8 cellular contexts compared by ENCODE assay signal in the genomic region with DNA sequence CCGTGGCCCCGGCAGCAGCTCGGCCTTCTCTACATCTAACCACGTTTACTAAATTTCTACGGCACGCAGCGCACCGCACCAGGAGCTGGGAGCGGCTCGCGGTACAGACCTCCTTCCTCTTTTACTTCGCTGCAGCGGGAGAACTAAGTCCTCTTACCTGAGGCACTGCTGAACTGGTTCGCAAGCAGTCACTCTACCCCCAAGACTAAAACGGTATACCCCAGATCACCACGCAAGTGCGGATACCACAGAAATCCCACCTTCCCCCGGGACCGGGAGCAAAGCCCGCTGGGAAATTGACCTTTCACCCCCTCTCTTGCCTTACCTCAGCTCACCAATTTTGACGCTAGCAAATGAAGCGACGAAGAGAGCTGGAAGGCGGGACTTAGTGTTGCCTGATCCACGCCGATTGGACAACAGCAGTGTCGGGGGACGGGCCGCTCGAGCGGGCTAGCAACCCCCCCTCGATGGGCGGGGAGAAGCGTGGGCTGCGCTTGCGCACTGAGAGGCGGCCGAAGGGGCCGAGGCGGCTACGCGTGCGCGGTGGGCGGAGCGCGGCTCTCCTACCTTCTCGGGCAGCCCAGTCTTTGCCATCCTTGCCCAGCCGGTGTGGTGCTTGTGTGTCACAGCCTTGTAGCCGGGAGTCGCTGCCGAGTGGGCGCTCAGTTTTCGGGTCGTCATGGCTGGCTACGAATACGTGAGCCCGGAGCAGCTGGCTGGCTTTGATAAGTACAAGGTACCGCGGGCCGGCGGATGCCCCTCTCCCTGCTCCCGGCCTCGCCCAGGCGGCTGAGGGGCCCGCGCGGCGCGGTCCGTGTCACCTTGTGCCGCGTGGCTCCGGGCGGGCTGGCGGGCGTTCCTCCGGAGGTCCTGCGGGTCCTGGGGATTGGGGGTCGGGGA. TPM values are rescaled to one million over a fixed set of nuclear protein-coding genes. Genes with fewer than 3 reads are reported as not detected.
DNase-seq lines count a peak whose midpoint lies in the region; ATAC-seq and TF ChIP-seq lines count a peak whose summit lies in the region.

TSS of gene SELENOI (plus strand) at position 590 of the 900 bp plus-strand sequence. CDS start at position 680, 90 bp downstream.

- CTCF ChIA-PET in activated B cell treated with CpG ODN at 0.5 μM for 24 hours (lab: Charles Lee): interaction anchor here (1.7 kb wide), 1 partner anchor 14 kb away, joined by 6 read pairs; no protein-coding TSS in a partner anchor

- POLR2A ChIA-PET in activated B cell treated with CpG ODN at 0.5 μM for 24 hours (lab: Charles Lee): interaction anchor here (0.6 to 3.1 kb wide), 8 partner anchors 9 to 1544 kb away, joined by 3 to 25 read pairs (median 6); partner anchors contain the start of genes ASXL2, BABAM2, HADHA and HADHB

- peak; percentile 91 for TF ChIP-seq POLR2A in GM18951 (IDR thresholded peaks at IDR 0.05; ENCODE audit: extremely low read depth, insufficient read depth, insufficient read length)

- H3K27me3 Mint-ChIP-seq in activated B cell treated with CpG ODN at 0.5 μM for 24 hours (no peaks in the 10 kb centered on the region), immature natural killer cell (ENCODE audit: low read depth in 3 of 3) (peaks cover 5 to 10% (median 6%) of the 10 kb centered on the region in 3 donors)

- peak within 1 kb of the TSS; percentile 95 for H3K4me3 Mint-ChIP-seq in activated B cell treated with CpG ODN at 0.5 μM for 24 hours
- H3K4me3 Mint-ChIP-seq in immature natural killer cell: peak within 1 kb of the TSS; percentile 94 to 100 (median 98)

- in situ Hi-C loops in GM18951 (cut with MboI; ENCODE audit: low sequenced_read_pairs, unreplicated experiment): no loop called here

- DNase-seq in AG08395 (ENCODE audit: low spot score) (peak; percentile 100), NCI-H345 (lab: John Stamatoyannopoulos, UW) (peak; percentile 100), activated B cell treated with CpG ODN at 0.5 μM for 24 hours (peak; percentile 99), immature natural killer cell (peak; percentile 100), smooth muscle cell of the brain vasculature (ENCODE audit: low read depth, low spot score) (peak; percentile 99)
- peak; percentile 100 for DNase-seq in central memory CD4-positive, alpha-beta T cell

- TF ChIP-seq CTCF in activated B cell treated with CpG ODN at 0.5 μM for 24 hours (IDR thresholded peaks at IDR 0.05): no peak

- peaks cover 14% of the 10 kb centered on the region for H3K36me3 Mint-ChIP-seq in activated B cell treated with CpG ODN at 0.5 μM for 24 hours (ENCODE audit: low read depth)
- no peaks in the 10 kb centered on the region for H3K36me3 Mint-ChIP-seq in immature natural killer cell

- intact Hi-C loops in activated B cell treated with CpG ODN at 0.5 μM for 24 hours (cut with micrococcal nuclease): loop anchor here (1.0 to 10.0 kb wide), 12 partner anchors 16 to 1554 kb away; partner anchors contain the start of genes AGBL5, BABAM2, CENPA and CENPO

- H3K9me3 Mint-ChIP-seq in activated B cell treated with CpG ODN at 0.5 μM for 24 hours: no peaks in the 10 kb centered on the region
- H3K9me3 Mint-ChIP-seq in immature natural killer cell: no peaks in the 10 kb centered on the region

- H3K4me1 Mint-ChIP-seq in activated B cell treated with CpG ODN at 0.5 μM for 24 hours (peaks cover 42% of the 10 kb centered on the region), immature natural killer cell (peaks cover 38 to 45% of the 10 kb centered on the region in 2 donors)

- ATAC-seq in HG03196 (IDR thresholded peaks at IDR 0.05; ENCODE audit: unreplicated experiment) (peak; percentile 93), activated B cell treated with CpG ODN at 0.5 μM for 24 hours (ENCODE audit: low read depth) (peak; percentile 96)

- peak within 1 kb of the TSS; percentile 95 for H3K27ac Mint-ChIP-seq in activated B cell treated with CpG ODN at 0.5 μM for 24 hours
- H3K27ac Mint-ChIP-seq in immature natural killer cell: peak within 1 kb of the TSS; percentile 92 to 100 (median 99)

RNA-seq across cellular contexts. Expression of gene SELENOI, which starts in this region (rescaled TPM):
- total RNA-seq in activated B cell treated with CpG ODN at 0.5 μM for 24 hours: 20.2 and 21.1 TPM in 2 replicates
- 1 to 10 TPM; 3.3 to 7.2 (median 5.6) TPM for polyA plus RNA-seq in immature natural killer cell

Comparison
In these comparisons a context has a peak if more than half of its experiments do, and no peak if none do; other contexts are left out.
1. Peak in every context shown above with its lines: DNase-seq and ATAC-seq.